ENCODE assay signal across 28 cellular contexts in genomic region chr9:113477058-113477457, GRCh38.
"Had no signal": no experiment of that assay in that cellular context is flagged by ENCODE, and none has a peak within 500 bp of the region (broad histone marks: within the 10 kb centered on the region; RNA-seq: fewer than 3 reads in every experiment).

No MANE protein-coding gene starts in this region.

- H3K4me1 Mint-ChIP-seq: stimulated activated memory B cell treated with anti-CD40 and anti-IgM and Interleukin-4, amounts not matched to agents 10 μg/mL and 1 μg/mL and 100 μg/mL, for 72 hours had no signal

- H3K36me3 Mint-ChIP-seq: activated CD4-positive, alpha-beta memory T cell treated with anti-CD3 and anti-CD28 coated beads for 36 hours; activated naive CD4-positive, alpha-beta T cell treated with anti-CD3 and anti-CD28 coated beads, Interleukin-2, amount 50 U/mL, for 24 hours; natural killer cell; stimulated activated memory B cell treated with anti-CD40 and anti-IgM and Interleukin-4, amounts not matched to agents 10 μg/mL and 1 μg/mL and 100 μg/mL, for 72 hours had no signal

- H3K4me2 ChIP-seq: smooth muscle cell had no signal

- H3K27ac ChIP-seq: left ventricle myocardium inferior, suprapubic skin had no signal

- H3K4me3 ChIP-seq: left ventricle myocardium inferior, lung, smooth muscle cell, suprapubic skin had no signal

- H3K27me3 Mint-ChIP-seq: activated CD4-positive, alpha-beta memory T cell treated with anti-CD3 and anti-CD28 coated beads for 36 hours; activated naive CD4-positive, alpha-beta T cell treated with anti-CD3 and anti-CD28 coated beads, Interleukin-2, amount 50 U/mL, for 24 hours; activated T-helper 17 cell treated with anti-CD3 and anti-CD28 coated beads, Interleukin-2, amount 50 U/mL, for 72 hours; central memory CD8-positive, alpha-beta T cell; progenitor cell of endocrine pancreas had no signal

- ATAC-seq: activated naive CD8-positive, alpha-beta T cell treated with anti-CD3 and anti-CD28 coated beads, Interleukin-2, amount 50 U/mL, for 24 hours; activated T-helper 17 cell treated with anti-CD3 and anti-CD28 coated beads, Interleukin-2, amount 50 U/mL, for 72 hours; natural killer cell; SK-N-SH treated with all-trans-retinoic acid at 6 μM for 48 hours; stimulated activated memory B cell treated with anti-CD40 and anti-IgM and Interleukin-4, amounts not matched to agents 10 μg/mL and 1 μg/mL and 100 μg/mL, for 72 hours; stimulated activated naive CD8-positive, alpha-beta T cell treated with anti-CD3 and anti-CD28 coated beads, Interleukin-15, amount 100 ng/mL, for 72 hours; T-helper 17 cell had no signal

- DNase-seq: activated CD4-positive, alpha-beta memory T cell treated with anti-CD3 and anti-CD28 coated beads for 36 hours; activated CD4-positive, alpha-beta T cell treated with anti-CD3 and anti-CD28 coated beads, Interleukin-2, amount 10 ng/mL, durations not matched to agents 24 days and 14 days; activated CD4-positive, CD25-positive, alpha-beta regulatory T cell treated with anti-CD3 and anti-CD28 coated beads, Interleukin-2, amount 50 U/mL, for 72 hours; activated gamma-delta T cell treated with Interleukin-2 at 50 U/mL for 16 hours; activated naive CD8-positive, alpha-beta T cell treated with anti-CD3 and anti-CD28 coated beads, Interleukin-2, amount 50 U/mL, for 24 hours; activated T-cell treated with anti-CD3 and anti-CD28 coated beads, Interleukin-2, amount 50 U/mL, for 1 hour; amygdala; dermis blood vessel endothelial cell; effector CD4-positive, alpha-beta T cell; left ventricle myocardium inferior; mesendoderm; natural killer cell; stimulated activated CD4-positive, alpha-beta T cell treated with anti-CD3 and anti-CD28 coated beads, Interleukin-1b, Interleukin-23, amount 100 ng/mL, for 48 hours; stimulated activated CD4-positive, alpha-beta T cell treated with anti-CD3 and anti-CD28 coated beads, Interleukin-4, amount 100 ng/mL, for 4 hours; stimulated activated CD8-positive, alpha-beta memory T cell treated with anti-CD3 and anti-CD28 coated beads, Interleukin-4, amount 100 ng/mL, for 48 hours; stimulated activated naive CD8-positive, alpha-beta T cell treated with anti-CD3 and anti-CD28 coated beads, Interleukin-15, amount 100 ng/mL, for 72 hours; T-helper 17 cell; T1000; trophoblast cell had no signal

- H3K27ac Mint-ChIP-seq: activated CD4-positive, alpha-beta memory T cell treated with anti-CD3 and anti-CD28 coated beads for 36 hours; activated CD4-positive, alpha-beta T cell treated with anti-CD3 and anti-CD28 coated beads, Interleukin-2, amount 10 ng/mL, durations not matched to agents 24 days and 14 days; activated naive CD4-positive, alpha-beta T cell treated with anti-CD3 and anti-CD28 coated beads, Interleukin-2, amount 50 U/mL, for 24 hours; activated naive CD8-positive, alpha-beta T cell treated with anti-CD3 and anti-CD28 coated beads, Interleukin-2, amount 50 U/mL, for 24 hours; activated T-helper 17 cell treated with anti-CD3 and anti-CD28 coated beads, Interleukin-2, amount 50 U/mL, for 72 hours; natural killer cell; progenitor cell of endocrine pancreas; T-helper 17 cell had no signal

- H3K9me3 ChIP-seq: left ventricle myocardium inferior, suprapubic skin had no signal

- H3K4me1 ChIP-seq: suprapubic skin had no signal

- H3K36me3 ChIP-seq: left ventricle myocardium inferior, suprapubic skin had no signal

- H3K27me3 ChIP-seq: suprapubic skin had no signal

- H3K4me3 Mint-ChIP-seq: activated CD4-positive, alpha-beta memory T cell treated with anti-CD3 and anti-CD28 coated beads for 36 hours; activated CD4-positive, alpha-beta T cell treated with anti-CD3 and anti-CD28 coated beads, Interleukin-2, amount 10 ng/mL, durations not matched to agents 24 days and 14 days; activated naive CD4-positive, alpha-beta T cell treated with anti-CD3 and anti-CD28 coated beads, Interleukin-2, amount 50 U/mL, for 24 hours; activated naive CD8-positive, alpha-beta T cell treated with anti-CD3 and anti-CD28 coated beads, Interleukin-2, amount 50 U/mL, for 24 hours; activated T-helper 17 cell treated with anti-CD3 and anti-CD28 coated beads, Interleukin-2, amount 50 U/mL, for 72 hours; central memory CD8-positive, alpha-beta T cell; stimulated activated memory B cell treated with anti-CD40 and anti-IgM and Interleukin-4, amounts not matched to agents 10 μg/mL and 1 μg/mL and 100 μg/mL, for 72 hours; stimulated activated naive CD8-positive, alpha-beta T cell treated with anti-CD3 and anti-CD28 coated beads, Interleukin-15, amount 100 ng/mL, for 72 hours; T-helper 17 cell had no signal

- H3K9me3 Mint-ChIP-seq: activated CD4-positive, alpha-beta memory T cell treated with anti-CD3 and anti-CD28 coated beads for 36 hours; activated CD4-positive, alpha-beta T cell treated with anti-CD3 and anti-CD28 coated beads, Interleukin-2, amount 10 ng/mL, durations not matched to agents 24 days and 14 days; activated naive CD4-positive, alpha-beta T cell treated with anti-CD3 and anti-CD28 coated beads, Interleukin-2, amount 50 U/mL, for 24 hours; activated naive CD8-positive, alpha-beta T cell treated with anti-CD3 and anti-CD28 coated beads, Interleukin-2, amount 50 U/mL, for 24 hours; activated T-helper 17 cell treated with anti-CD3 and anti-CD28 coated beads, Interleukin-2, amount 50 U/mL, for 72 hours; central memory CD8-positive, alpha-beta T cell; natural killer cell; stimulated activated memory B cell treated with anti-CD40 and anti-IgM and Interleukin-4, amounts not matched to agents 10 μg/mL and 1 μg/mL and 100 μg/mL, for 72 hours; stimulated activated naive CD8-positive, alpha-beta T cell treated with anti-CD3 and anti-CD28 coated beads, Interleukin-15, amount 100 ng/mL, for 72 hours had no signal
